In genomic region chr22:50184004-50184461, GRCh38 we compare ENCODE assay signal across 1 cellular context.
TF ChIP-seq lines count a peak whose summit lies in the region.

No MANE protein-coding gene starts in this region.

TF ChIP-seq in HepG2, 621 proteins besides CTCF, POLR2A, EP300 and RAD21 (continued from another document and continues in another):
- TF ChIP-seq PRPF4 (IDR thresholded peaks at IDR 0.05; ENCODE audit: low read depth, low read length, poor library complexity, severe bottlenecking) (no peak), ELF3 (CRISPR knock-in tag; IDR thresholded peaks at IDR 0.05) (peak; percentile 62; the same call in 1 of the 2 replicates), ZFY (CRISPR knock-in tag; IDR thresholded peaks at IDR 0.05) (peak; percentile 64), ZNF263 (CRISPR knock-in tag; IDR thresholded peaks at IDR 0.05) (peak; percentile 61), CREB3 (CRISPR knock-in tag; IDR thresholded peaks at IDR 0.05) (no peak), MAZ (IDR thresholded peaks at IDR 0.05; ENCODE audit: borderline replicate concordance, low read depth, low read length) (no peak), MAZ (CRISPR knock-in tag; IDR thresholded peaks at IDR 0.05; ENCODE audit: low read depth) (0 out of 2 replicates have a peak, but pooled peaks have one; percentile 37), HNF1B (CRISPR knock-in tag; IDR thresholded peaks at IDR 0.05) (peak; percentile 39; the same call in 1 of the 2 replicates), SMC3 (IDR thresholded peaks at IDR 0.05; ENCODE audit: low read length) (no peak), PATZ1 (CRISPR knock-in tag; IDR thresholded peaks at IDR 0.05) (0 out of 2 replicates have a peak, but pooled peaks have one; percentile 42), POLR2AphosphoS5 (IDR thresholded peaks at IDR 0.05; ENCODE audit: low read depth, low read length) (0 out of 2 replicates have a peak, but pooled peaks have one; percentile 31), E2F2 (CRISPR knock-in tag; IDR thresholded peaks at IDR 0.05; ENCODE audit: borderline replicate concordance) (no peak), ZNF430 (CRISPR knock-in tag; IDR thresholded peaks at IDR 0.05) (no peak), JDP2 (CRISPR knock-in tag; IDR thresholded peaks at IDR 0.05; ENCODE audit: borderline replicate concordance) (no peak), HNRNPLL (IDR thresholded peaks at IDR 0.05; ENCODE audit: low read depth, low read length, poor library complexity, severe bottlenecking) (peak; percentile 18), GFI1 (CRISPR knock-in tag; IDR thresholded peaks at IDR 0.05; ENCODE audit: borderline replicate concordance) (no peak), MED1 (CRISPR knock-in tag; IDR thresholded peaks at IDR 0.05) (no peak), AHR (CRISPR knock-in tag; IDR thresholded peaks at IDR 0.05) (no peak), ZEB1 (IDR thresholded peaks at IDR 0.05; ENCODE audit: insufficient replicate concordance, low read depth) (no peak), ZNF501 (CRISPR knock-in tag; IDR thresholded peaks at IDR 0.05) (no peak), KAT8 (CRISPR knock-in tag; IDR thresholded peaks at IDR 0.05) (peak; percentile 65), ZNF331 (CRISPR knock-in tag; IDR thresholded peaks at IDR 0.05) (0 out of 2 replicates have a peak, but pooled peaks have one; percentile 5), ZBTB7B (CRISPR knock-in tag; IDR thresholded peaks at IDR 0.05) (peak; percentile 65; the same call in 1 of the 2 replicates), ZNF33A (CRISPR knock-in tag; IDR thresholded peaks at IDR 0.05; ENCODE audit: borderline replicate concordance) (no peak), LRRFIP1 (CRISPR knock-in tag; conservative IDR thresholded peaks at IDR 0.05) (no peak), ZNF691 (CRISPR knock-in tag; IDR thresholded peaks at IDR 0.05; ENCODE audit: borderline replicate concordance, low read depth) (no peak), CEBPZ (IDR thresholded peaks at IDR 0.05; ENCODE audit: low read length) (no peak), RBFOX2 (IDR thresholded peaks at IDR 0.05; ENCODE audit: low read depth, low read length) (0 out of 2 replicates have a peak, but pooled peaks have one; percentile 39), ZNF543 (CRISPR knock-in tag; IDR thresholded peaks at IDR 0.05) (no peak), PAWR (CRISPR knock-in tag; IDR thresholded peaks at IDR 0.05; ENCODE audit: borderline replicate concordance) (no peak), THAP11 (CRISPR knock-in tag; IDR thresholded peaks at IDR 0.05) (peak; percentile 77), ZNF782 (CRISPR knock-in tag; IDR thresholded peaks at IDR 0.05; ENCODE audit: borderline replicate concordance) (no peak), ZNF225 (CRISPR knock-in tag; IDR thresholded peaks at IDR 0.05) (0 out of 2 replicates have a peak, but pooled peaks have one; percentile 11), PRMT3 (CRISPR knock-in tag; IDR thresholded peaks at IDR 0.05; ENCODE audit: borderline replicate concordance, low read depth) (no peak), XBP1 (CRISPR knock-in tag; IDR thresholded peaks at IDR 0.05) (no peak), POLR2G (IDR thresholded peaks at IDR 0.05; ENCODE audit: low read depth, low read length) (peak; percentile 42; the same call in 1 of the 2 replicates), ZNF609 (CRISPR knock-in tag; IDR thresholded peaks at IDR 0.05; ENCODE audit: borderline replicate concordance) (0 out of 2 replicates have a peak, but pooled peaks have one; percentile 6), FIP1L1 (IDR thresholded peaks at IDR 0.05; ENCODE audit: borderline replicate concordance, insufficient read depth, low read depth, low read length) (no peak), SIN3A (IDR thresholded peaks at IDR 0.05; ENCODE audit: borderline replicate concordance, low read depth, low read length) (no peak), ZNF770 (CRISPR knock-in tag; IDR thresholded peaks at IDR 0.05) (peak; percentile 64; the same call in 1 of the 2 replicates)
